Comparison of ENCODE assay signal across 19 cellular contexts in the genomic region with DNA sequence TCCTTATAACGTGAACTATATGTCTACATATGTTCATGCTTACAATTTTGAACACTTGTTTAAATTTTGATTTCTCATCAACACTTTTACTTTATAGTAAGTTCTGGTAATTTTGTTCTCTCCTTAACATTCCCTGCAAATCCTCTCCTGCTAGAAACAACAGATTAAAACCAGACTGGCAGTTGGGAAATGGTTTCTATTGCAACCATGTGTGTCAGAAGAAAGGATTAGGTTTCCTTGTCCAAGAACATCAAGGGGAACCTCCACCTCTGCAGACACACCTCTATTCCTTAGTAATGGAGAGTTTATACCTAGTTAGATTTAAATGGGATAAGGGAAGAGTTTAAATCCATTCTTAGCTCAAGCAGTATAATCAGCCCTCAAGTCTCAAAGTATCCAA. TPM values are rescaled to one million over a fixed set of nuclear protein-coding genes. Genes with fewer than 3 reads are reported as not detected.
DNase-seq lines count a peak whose midpoint lies in the region; ATAC-seq and TF ChIP-seq lines count a peak whose summit lies in the region.
"Had no signal": no experiment of that assay in that cellular context is flagged by ENCODE, and none has a peak within 500 bp of the region (broad histone marks: within the 10 kb centered on the region; RNA-seq: fewer than 3 reads in every experiment).

No MANE protein-coding gene starts in this region.

- H2AFZ ChIP-seq in Karpas-422 (ENCODE audit: low read length) = no peak overlapping the region

- no peaks in the 10 kb centered on the region; the same call in 1 of the 2 replicates for H3K9me2 ChIP-seq in Karpas-422 (replicated peaks; ENCODE audit: insufficient read depth, low read length)

- H3K27me3 ChIP-seq in adipocyte (replicated peaks; ENCODE audit: control insufficient read depth, insufficient read depth, low read length) (no peaks in the 10 kb centered on the region), Karpas-422 (ENCODE audit: low read length) (no peaks in the 10 kb centered on the region)
- H3K27me3 ChIP-seq: BE2C had no signal

- ATAC-seq in HG03457 (IDR thresholded peaks at IDR 0.05; ENCODE audit: unreplicated experiment) = no peak
- ATAC-seq: HCT116, HepG2 had no signal

- H3K9me3 ChIP-seq in adipocyte (ENCODE audit: control insufficient read depth, low read length) = no peaks in the 10 kb centered on the region
- H3K9me3 ChIP-seq in Karpas-422 (ENCODE audit: low read length) = no peaks in the 10 kb centered on the region
- H3K9me3 ChIP-seq: BE2C, Caco-2 had no signal

- DNase-seq in AG10803 (ENCODE audit: low read depth) (peak; percentile 18), NCI-H82 (lab: John Stamatoyannopoulos, UW) (peak; percentile 84), adipocyte (ENCODE audit: low read depth) (peak; percentile 64), left kidney (ENCODE audit: low read depth, low spot score) (peak; percentile 63), SKM-1 treated with dmso at 0.1 percent for 144 hours (lab: John Stamatoyannopoulos, UW; ENCODE audit: unreplicated experiment) (no peak), Karpas-422 (no peak)
- DNase-seq: 8988T; BE2C; C1 segment of cervical spinal cord; Caco-2; CD4-positive, alpha-beta T cell; DMS79; GDM1; GOT3; H7; HFFc6 had no signal

- H3K4me1 ChIP-seq in adipocyte (ENCODE audit: control insufficient read depth, insufficient read depth, low read length) (peaks cover 41% of the 10 kb centered on the region), Karpas-422 (ENCODE audit: low read length) (peaks cover 30% of the 10 kb centered on the region)
- H3K4me1 ChIP-seq: BE2C had no signal

- H3K27ac ChIP-seq in Karpas-422 (ENCODE audit: low read length) = no peak overlapping the region

- H3K36me3 ChIP-seq in adipocyte (ENCODE audit: control insufficient read depth, insufficient read depth, low read length, severe bottlenecking) = no peaks in the 10 kb centered on the region
- H3K36me3 ChIP-seq in Karpas-422 (ENCODE audit: insufficient read depth, low read length) = no peaks in the 10 kb centered on the region
- H3K36me3 ChIP-seq: BE2C had no signal

- no peaks in the 10 kb centered on the region for H4K20me1 ChIP-seq in Karpas-422 (ENCODE audit: insufficient read depth, low read depth, low read length)

- H3K79me2 ChIP-seq in Karpas-422 (ENCODE audit: low read length) = peaks cover 35% of the 10 kb centered on the region

- no peak overlapping the region for H3K4me3 ChIP-seq in AG10803 (ENCODE audit: low read length)
- no peak overlapping the region for H3K4me3 ChIP-seq in adipocyte (ENCODE audit: low read length)
- H3K4me3 ChIP-seq in Karpas-422 (ENCODE audit: low read length) = no peak overlapping the region

- no peak for TF ChIP-seq CTCF in AG10803 (conservative IDR thresholded peaks at IDR 0.05; ENCODE audit: low read length)

- no peak overlapping the region for H3K4me2 ChIP-seq in Karpas-422 (ENCODE audit: low read depth, low read length, poor library complexity, severe bottlenecking)

- H3K9ac ChIP-seq in adipocyte (ENCODE audit: low read length) = no peak overlapping the region
- H3K9ac ChIP-seq in Karpas-422 (ENCODE audit: low read length) = no peak overlapping the region

RNA-seq across cellular contexts. Expression of a gene that starts 3.3 kb away (rescaled TPM):
- 19.0 and 21.2 TPM in 2 replicates for total RNA-seq in Karpas-422 (2014; rRNA removed; shearing (Covaris generic); ENCODE audit: low replicate concordance)

Comparison
In these comparisons a context has a peak if more than half of its experiments do, and no peak if none do; other contexts are left out.
1. DNase-seq: peak in AG10803 (single experiment), NCI-H82 (single experiment), adipocyte (single experiment) and left kidney (single experiment); none in SKM-1 treated with dmso at 0.1 percent for 144 hours (single experiment) and Karpas-422 (single experiment).